Comparison of ENCODE assay signal across 9 cellular contexts in the genomic region with DNA sequence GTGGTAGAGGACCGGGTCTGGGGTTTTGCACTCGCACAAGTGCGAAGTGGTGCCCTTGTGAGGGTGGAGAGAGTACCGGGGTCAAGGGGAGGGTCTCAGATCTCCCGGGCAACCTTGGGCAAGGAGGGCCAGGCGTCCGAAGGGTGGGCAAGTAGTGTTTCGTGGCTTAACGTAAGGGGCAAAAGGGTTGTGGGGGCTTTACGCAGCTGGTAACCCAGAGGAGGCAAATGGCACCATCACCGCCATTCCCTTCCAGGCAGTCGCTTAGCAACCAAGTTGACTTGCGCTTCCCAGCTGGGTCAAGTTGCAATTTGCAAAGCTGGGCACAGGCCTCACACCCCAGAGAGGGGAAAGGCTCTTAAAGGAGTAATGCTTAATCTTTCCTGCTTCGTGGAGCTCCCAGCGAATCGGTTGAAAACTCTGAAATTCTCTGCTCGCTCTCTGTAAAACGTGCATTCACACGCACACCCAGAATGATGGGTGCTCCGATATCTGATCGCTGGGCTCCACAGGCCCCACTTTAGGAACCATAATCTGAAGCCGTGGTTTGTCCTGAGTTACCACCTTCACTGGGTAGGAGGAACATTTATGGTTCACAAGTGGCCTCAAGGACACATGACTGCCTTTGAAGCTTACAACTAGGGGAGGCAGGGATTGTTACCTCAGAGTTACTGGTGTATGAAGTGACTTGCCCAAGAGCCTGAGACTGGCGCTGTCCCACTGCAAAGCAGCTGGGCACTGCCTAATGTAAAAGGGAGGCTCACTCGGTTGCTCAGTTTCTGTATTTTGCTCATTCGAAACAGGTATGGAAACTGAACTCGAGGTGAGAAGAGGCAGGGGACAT.
DNase-seq lines count a peak whose midpoint lies in the region; ATAC-seq and TF ChIP-seq lines count a peak whose summit lies in the region.
"Had no signal": no experiment of that assay in that cellular context is flagged by ENCODE, and none has a peak within 500 bp of the region (broad histone marks: within the 10 kb centered on the region; RNA-seq: fewer than 3 reads in every experiment).

No MANE protein-coding gene starts in this region.

- no peaks in the 10 kb centered on the region for H3K9me3 ChIP-seq in HUES6 (ENCODE audit: control insufficient read depth, insufficient read depth, low read depth, low read length)
- H3K9me3 ChIP-seq in skeletal muscle satellite cell (replicated peaks; ENCODE audit: low read length): no peaks in the 10 kb centered on the region

- H3K27ac ChIP-seq in HUES6 (ENCODE audit: low read depth, low read length): no peak overlapping the region

- H3K36me3 ChIP-seq in HUES6 (ENCODE audit: control insufficient read depth, insufficient read depth, low read length): no peaks in the 10 kb centered on the region
- H3K36me3 ChIP-seq in kidney epithelial cell (ENCODE audit: control insufficient read depth, insufficient read depth, low read length): no peaks in the 10 kb centered on the region
- H3K36me3 ChIP-seq in skeletal muscle satellite cell (ENCODE audit: insufficient read depth, low read length): no peaks in the 10 kb centered on the region

- peak overlapping the region; percentile 41 for H3K4me2 ChIP-seq in skeletal muscle satellite cell (ENCODE audit: low read length)

- H3K27me3 ChIP-seq in HUES6 (ENCODE audit: control insufficient read depth, insufficient read depth, low read length) (peaks cover 29% of the 10 kb centered on the region), kidney epithelial cell (ENCODE audit: control insufficient read depth, insufficient read depth, low read length) (peaks cover 26% of the 10 kb centered on the region), skeletal muscle satellite cell (ENCODE audit: control insufficient read depth, insufficient read depth, low read length) (peaks cover 42% of the 10 kb centered on the region)

- DNase-seq in astrocyte of the cerebellum (ENCODE audit: low read depth): no peak
- no peak for DNase-seq in kidney epithelial cell (ENCODE audit: low read depth)
- DNase-seq in retina: no peak
- DNase-seq in putamen (ENCODE audit: low spot score): no peak
- DNase-seq: effector CD4-positive, alpha-beta T cell had no signal

- H3K9ac ChIP-seq in HUES6 (ENCODE audit: low read length) (no peak overlapping the region), skeletal muscle satellite cell (ENCODE audit: low read depth, low read length) (no peak overlapping the region)

- ATAC-seq in GM19351 (IDR thresholded peaks at IDR 0.05; ENCODE audit: unreplicated experiment) (no peak), HG03439 (IDR thresholded peaks at IDR 0.05; ENCODE audit: unreplicated experiment) (no peak)

- H3K4me1 ChIP-seq in HUES6 (ENCODE audit: control insufficient read depth, insufficient read depth, low read length) (peaks cover 19% of the 10 kb centered on the region), skeletal muscle satellite cell (ENCODE audit: control insufficient read depth, insufficient read depth, low read length) (peaks cover 3% of the 10 kb centered on the region)

- TF ChIP-seq CTCF in astrocyte of the cerebellum (IDR thresholded peaks at IDR 0.05; ENCODE audit: low read depth, low read length, missing control alignments) (no peak), kidney epithelial cell (IDR thresholded peaks at IDR 0.05; ENCODE audit: insufficient read depth, low read length, poor library complexity, severe bottlenecking) (no peak)

- peak overlapping the region; percentile 59 for H3K4me3 ChIP-seq in HUES6 (ENCODE audit: low read depth, low read length)
- H3K4me3 ChIP-seq in astrocyte of the cerebellum (ENCODE audit: low read depth, low read length): peak overlapping the region; percentile 28
- peak overlapping the region; percentile 17 for H3K4me3 ChIP-seq in kidney epithelial cell (ENCODE audit: low read depth, low read length)
- peak overlapping the region; percentile 52 for H3K4me3 ChIP-seq in skeletal muscle satellite cell (ENCODE audit: low read length)

- in situ Hi-C loops in astrocyte of the cerebellum (cut with HindIII; ENCODE audit: low sequenced_read_pairs): no loop called here
